8 cellular contexts compared by ENCODE assay signal in the genomic region with DNA sequence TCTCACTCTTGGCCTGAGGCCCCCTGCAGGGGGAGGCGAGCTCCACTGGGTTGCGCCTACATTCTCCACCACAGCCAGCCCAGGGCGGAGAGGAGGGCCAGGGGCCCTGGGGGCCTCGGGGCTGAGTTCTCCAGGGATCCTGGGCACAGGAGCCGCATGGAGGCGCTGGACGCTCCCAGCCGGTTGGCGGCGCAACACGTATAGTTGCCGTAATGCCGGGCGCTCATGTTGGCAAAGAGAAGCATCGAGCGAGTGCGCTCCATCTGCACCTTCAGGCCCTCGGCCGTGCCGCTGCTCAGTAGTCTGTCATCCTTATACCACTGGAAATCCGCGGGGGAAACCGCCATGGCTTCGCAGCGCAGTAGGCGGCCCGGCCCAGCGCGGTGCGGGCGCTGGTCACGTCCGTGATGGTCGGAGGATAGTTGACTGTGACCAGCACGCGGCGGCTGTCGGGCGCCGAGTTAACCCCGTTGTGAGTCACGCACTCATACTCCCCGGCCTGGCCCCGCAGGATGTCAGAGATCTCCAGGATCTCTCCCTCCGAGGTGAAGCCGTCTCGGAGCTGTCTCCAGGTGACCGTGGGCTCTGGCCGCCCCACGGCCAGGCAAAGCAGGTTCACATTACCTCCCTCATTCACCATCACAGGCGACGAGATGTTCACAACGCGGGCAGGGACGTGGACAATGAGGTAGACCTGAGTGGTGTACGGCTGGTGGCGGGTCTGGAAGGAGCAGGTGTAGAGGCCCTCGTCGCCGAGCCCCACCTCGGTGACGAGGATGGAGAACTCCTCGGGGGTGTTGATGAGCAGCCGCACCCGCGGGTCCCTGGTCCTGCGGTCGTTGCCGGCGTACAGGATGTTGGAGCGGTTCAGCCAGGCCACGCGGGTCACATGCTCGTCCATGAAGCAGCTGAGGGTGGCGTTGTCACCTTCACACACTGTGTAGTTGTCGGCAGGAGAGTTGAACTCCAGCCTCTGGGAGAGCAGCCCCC. TPM values are rescaled to one million over a fixed set of nuclear protein-coding genes. Genes with fewer than 3 reads are reported as not detected.
DNase-seq lines count a peak whose midpoint lies in the region; ATAC-seq, FAIRE-seq and TF ChIP-seq lines count a peak whose summit lies in the region.
"Not testable (repeated sequence)": the region's sequence is repeated elsewhere in the genome, so short reads cannot be mapped to it uniquely, and the experiment has no call there.

No MANE protein-coding gene starts in this region.

- 60% methylated on average over 55 of the region's 76 CpGs for WGBS in A549 (ENCODE audit: missing lambda C conversion rate)
- 1 to 2% methylated on average over 76 of the region's 76 CpGs for WGBS in heart right ventricle, 2 donors

- ATAC-seq in A549 = peak; percentile 43 to 62; a peak in 5 of 6 replicates
- peak; percentile 92 for ATAC-seq in GM23338
- peak; percentile 34 to 75 (median 72) for ATAC-seq in heart right ventricle
- peak; percentile 66 to 68 for ATAC-seq in naive B cell (ENCODE audit: low read depth in 2 of 2)

- POLR2A ChIA-PET in A549 (lab: Yijun Ruan, JAX) = not testable (repeated sequence)

- H3F3A ChIP-seq in GM23338 (replicated peaks; ENCODE audit: low read depth) = not testable (repeated sequence)

- not testable (repeated sequence) for H3K9me3 ChIP-seq in A549, Peyer's patch, heart right ventricle

- intact Hi-C loops in heart right ventricle (cut with DNase I) = loop anchor here in 6 of 10 donors (5.0 to 10.0 kb wide), 6 partner anchors 55 to 265 kb away; partner anchors contain the start of genes ZNF107 (in 1 of the 6) and ZNF736 (in 1 of the 6)

- H3K27me3 ChIP-seq in GM23338 (ENCODE audit: insufficient read depth); Peyer's patch: not testable (repeated sequence)
- H3K27me3 ChIP-seq in heart right ventricle = peaks cover 0 to 24% (median 3%) of the 10 kb centered on the region in 7 donors

- DNase-seq in A549 (ENCODE audit: low read depth in 1 of 2, low spot score in 1 of 2) = not testable (repeated sequence)
- peak; percentile 73 for DNase-seq in GM23338 (ENCODE audit: low spot score)
- peak in 2 of 3 donors; percentile 40 to 63 for DNase-seq in Peyer's patch
- peak; percentile 18 for DNase-seq in activated T-cell treated with anti-CD3 and anti-CD28 coated beads for 48 hours (ENCODE audit: low read depth)
- peak in 33 of 61 donors; percentile 8 to 48 (median 23) for DNase-seq in caudate nucleus (lab: John Stamatoyannopoulos, UW)
- DNase-seq in heart right ventricle = peak in 1 of 2 donors; percentile 29
- peak; percentile 18 for DNase-seq in naive B cell
- DNase-seq in stimulated activated CD4-positive, alpha-beta T cell treated with anti-CD3 and anti-CD28 coated beads, Interleukin-4, amount 100 ng/mL, for 24 hours = peak; percentile 23

- not testable (repeated sequence) for H3K4me1 ChIP-seq in A549, Peyer's patch
- H3K4me1 ChIP-seq in GM23338 (ENCODE audit: insufficient read depth) (peaks cover 15% of the 10 kb centered on the region), heart right ventricle (peaks cover 0 to 12% (median 8%) of the 10 kb centered on the region in 9 donors)

- not testable (repeated sequence) for H3K4me3 ChIP-seq in A549
- peak overlapping the region; percentile 53 for H3K4me3 ChIP-seq in GM23338
- H3K4me3 ChIP-seq in Peyer's patch = peak overlapping the region; percentile 26 to 48 (median 44)
- H3K4me3 ChIP-seq in heart right ventricle = peak overlapping the region; percentile 29 to 66 (median 52)

- peak overlapping the region; percentile 81 for H3K4me3 Mint-ChIP-seq in GM23338
- peak overlapping the region; percentile 87 to 95 (median 92) for H3K4me3 Mint-ChIP-seq in naive B cell

- H3K36me3 Mint-ChIP-seq in GM23338 (ENCODE audit: low read depth) = not testable (repeated sequence)
- H3K36me3 Mint-ChIP-seq in naive B cell = peaks cover 0 to 24% of the 10 kb centered on the region in 2 donors

- not testable (repeated sequence) for TF ChIP-seq RAD21 in A549 (conservative IDR thresholded peaks at IDR 0.05 in 1 of 2, IDR thresholded peaks at IDR 0.05 in 1 of 2)

- peaks cover 22% of the 10 kb centered on the region for H3K4me1 Mint-ChIP-seq in GM23338
- peaks cover 10 to 16% (median 13%) of the 10 kb centered on the region in 3 donors for H3K4me1 Mint-ChIP-seq in naive B cell

- H3K27ac ChIP-seq in A549; GM23338 (ENCODE audit: low read depth); Peyer's patch; caudate nucleus (ENCODE audit: low read depth, low read length); heart right ventricle: not testable (repeated sequence)

- H3K4me2 ChIP-seq in A549 (peak overlapping the region; percentile 28; the same call in 2 of the 3 replicates), GM23338 (peak overlapping the region; percentile 75)

- not testable (repeated sequence) for H3K27ac Mint-ChIP-seq in GM23338
- H3K27ac Mint-ChIP-seq in naive B cell = peak overlapping the region in 5 of 6 donors; percentile 49 to 94 (median 65)

- not testable (repeated sequence) for TF ChIP-seq POLR2A in A549 (IDR thresholded peaks at IDR 0.05; ENCODE audit: low read length); Peyer's patch (IDR thresholded peaks at IDR 0.05)

- FAIRE-seq in A549 (lab: Jason Lieb, UNC) = not testable (repeated sequence)

- peaks cover 12% of the 10 kb centered on the region for H3K27me3 Mint-ChIP-seq in GM23338 (ENCODE audit: insufficient read depth, low read depth, poor library complexity)
- H3K27me3 Mint-ChIP-seq in naive B cell = peaks cover 37 to 47% (median 39%) of the 10 kb centered on the region in 3 donors

- peaks cover 30% of the 10 kb centered on the region for H3K9me3 Mint-ChIP-seq in GM23338
- H3K9me3 Mint-ChIP-seq in naive B cell = not testable (repeated sequence)

- not testable (repeated sequence) for H3K36me3 ChIP-seq in GM23338 (ENCODE audit: insufficient read depth); Peyer's patch; heart right ventricle

- H2AFZ ChIP-seq in GM23338 = peak overlapping the region; percentile 43; the same call in 1 of the 2 replicates

- H4K20me1 ChIP-seq in GM23338 (replicated peaks; ENCODE audit: insufficient read depth) = not testable (repeated sequence)

- H3K9me2 ChIP-seq in GM23338 (ENCODE audit: insufficient read depth) = not testable (repeated sequence)

- CTCF ChIA-PET in A549 (lab: Yijun Ruan, JAX) = not testable (repeated sequence)

- not testable (repeated sequence) for TF ChIP-seq EP300 in A549 (IDR thresholded peaks at IDR 0.05)

- TF ChIP-seq CTCF in A549 (IDR thresholded peaks at IDR 0.05); Peyer's patch (IDR thresholded peaks at IDR 0.05): not testable (repeated sequence)
- TF ChIP-seq CTCF in GM23338 (conservative IDR thresholded peaks at IDR 0.05; ENCODE audit: low read depth in 2 of 2) (peak; percentile 31 to 47; a peak in 3 of 4 replicates), heart right ventricle (IDR thresholded peaks at IDR 0.05) (peak in 6 of 9 donors; percentile 19 to 48 (median 40))

- H3K79me2 ChIP-seq in GM23338 (replicated peaks; ENCODE audit: insufficient read depth) = not testable (repeated sequence)

TF ChIP-seq in GM23338, 12 proteins besides CTCF, POLR2A, EP300 and RAD21:
- TF ChIP-seq CREB1 (CRISPR knock-in tag; IDR thresholded peaks at IDR 0.05; ENCODE audit: low read depth) = peak; percentile 42; the same call in 1 of the 2 replicates

RNA-seq across cellular contexts. Expression of gene ZNF680, which starts 6.8 kb away (rescaled TPM):
- polyA plus RNA-seq in A549 (2011; rRNA removed) = 5.7 and 6.6 TPM in 2 replicates
- polyA plus RNA-seq in A549 (2012; cell fraction: cytosol; rRNA removed) = 0.82 and 1.0 TPM in 2 replicates
- polyA plus RNA-seq in A549 (2012; cell fraction: nucleus; rRNA removed) = 0.98 and 1.1 TPM in 2 replicates
- 3.9 to 4.7 TPM (median 4.6 TPM) in 3 replicates for polyA plus RNA-seq in A549 (2017; fragmentation: RNase III; extraction: RNeasy Plus Mini Kit Qiagen cat#74134 plus additional on column Dnase treatment)
- 3.6 and 5.6 TPM in 2 replicates for polyA minus RNA-seq in A549 (2011; rRNA and poly(A)+ RNA removed)
- total RNA-seq in GM23338 (2014; rRNA removed; shearing (Covaris generic)) = 60.2 and 62.5 TPM in 2 replicates
- polyA plus RNA-seq in GM23338 (2016; fragmentation: Nextera tagmentation; extraction: Ambion mirVana) = 27.1 and 27.3 TPM in 2 replicates
- 10 to 100 TPM in 2 of 4 donors, 1 to 10 TPM in 2; 3.3 to 26.4 (median 11.5) TPM for total RNA-seq in Peyer's patch
- total RNA-seq in heart right ventricle = 10 to 100 TPM; 16.8 to 28.7 (median 21.4) TPM
- polyA plus RNA-seq in heart right ventricle = 10 to 100 TPM in 1 of 2 donors, 1 to 10 TPM in 1; 2.9 to 15.0 TPM
- polyA plus RNA-seq in naive B cell (ENCODE audit: low read depth in 6 of 6) = 10 to 100 TPM in 5 of 6 donors, 1 to 10 TPM in 1; 3.7 to 16.9 (median 14.3) TPM
